ENCODE assay signal across 31 cellular contexts in the genomic region with DNA sequence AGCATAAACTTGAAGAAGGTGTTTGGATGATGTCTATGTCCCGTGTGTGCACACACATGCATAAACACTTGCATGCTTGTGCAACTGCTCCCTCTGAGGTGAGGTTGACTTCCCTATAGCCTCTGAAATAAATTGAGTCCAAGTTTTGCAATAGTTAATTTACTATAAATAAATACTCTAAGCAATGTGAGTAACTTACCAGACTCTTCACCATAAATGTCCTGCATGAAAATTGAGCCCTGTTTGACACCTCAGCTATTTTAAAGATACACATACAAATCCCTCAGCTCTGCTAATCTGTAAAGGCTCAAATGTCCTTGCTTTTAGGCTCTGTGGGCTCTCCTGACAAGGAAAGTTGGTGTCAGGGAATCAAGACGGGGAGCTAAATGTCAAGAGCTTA. TPM values are rescaled to one million over a fixed set of nuclear protein-coding genes. Genes with fewer than 3 reads are reported as not detected.
"Had no signal": no experiment of that assay in that cellular context is flagged by ENCODE, and none has a peak within 500 bp of the region (broad histone marks: within the 10 kb centered on the region; RNA-seq: fewer than 3 reads in every experiment).

No MANE protein-coding gene starts in this region.

- DNase-seq: activated CD4-positive, alpha-beta memory T cell treated with anti-CD3 and anti-CD28 coated beads, Interleukin-2, amount 10 ng/mL, durations not matched to agents 7 days and 5 days; activated CD4-positive, alpha-beta T cell treated with anti-CD3 and anti-CD28 coated beads, Interleukin-2, amount 50 U/mL, for 1 hour; activated CD4-positive, CD25-positive, alpha-beta regulatory T cell; activated gamma-delta T cell treated with Interleukin-2 at 50 U/mL for 16 hours; activated naive CD4-positive, alpha-beta T cell treated with anti-CD3 and anti-CD28 coated beads, Interleukin-2, amount 10 ng/mL, durations not matched to agents 7 days and 5 days; activated naive CD8-positive, alpha-beta T cell treated with anti-CD3 and anti-CD28 coated beads for 36 hours; activated T-cell treated with anti-CD3 and anti-CD28 coated beads for 4 hours; activated T-cell treated with anti-CD3 and anti-CD28 coated beads, Interleukin-2, amount 50 U/mL, for 72 hours; adrenal gland; anterior cingulate cortex; Karpas-422; MM.1S; NCI-H1092; NCI-H1417 treated with DMSO at 0.1 percent for 48 hours; NCI-H1694; NCI-H2029; NCI-H2107; NCI-H345; NCI-H510A; NCI-H526 treated with DMSO at 0.1 percent for 48 hours; NCI-H82; Peyer's patch; SHP77; T-helper 17 cell; T-helper 9 cell had no signal

- H3K27ac Mint-ChIP-seq: activated CD4-positive, alpha-beta memory T cell treated with anti-CD3 and anti-CD28 coated beads, Interleukin-2, amount 10 ng/mL, durations not matched to agents 7 days and 5 days; activated naive CD4-positive, alpha-beta T cell treated with anti-CD3 and anti-CD28 coated beads, Interleukin-2, amount 10 ng/mL, durations not matched to agents 7 days and 5 days; activated naive CD8-positive, alpha-beta T cell treated with anti-CD3 and anti-CD28 coated beads for 36 hours; activated T-cell treated with anti-CD3 and anti-CD28 coated beads, Interleukin-2, amount 50 U/mL, for 72 hours; activated T-helper 2 cell treated with anti-CD3 and anti-CD28 coated beads, Interferon-gamma antibody, Interleukin-2, Interleukin-4, amounts not matched to agents 10 μg/mL and 5 μg/mL and 100 μg/mL, durations not matched to agents 14 hours and 24 hours and 36 hours; T-helper 17 cell had no signal

- H3K27ac ChIP-seq: Peyer's patch, RWPE1, SJSA1 had no signal

- H3K4me1 Mint-ChIP-seq: activated CD4-positive, alpha-beta memory T cell treated with anti-CD3 and anti-CD28 coated beads, Interleukin-2, amount 10 ng/mL, durations not matched to agents 7 days and 5 days; activated naive CD4-positive, alpha-beta T cell treated with anti-CD3 and anti-CD28 coated beads, Interleukin-2, amount 10 ng/mL, durations not matched to agents 7 days and 5 days had no signal

- H3K4me3 ChIP-seq: adrenal gland, K562, Peyer's patch, SJSA1 had no signal

- H3K4me3 Mint-ChIP-seq: activated CD4-positive, alpha-beta memory T cell treated with anti-CD3 and anti-CD28 coated beads, Interleukin-2, amount 10 ng/mL, durations not matched to agents 7 days and 5 days; activated naive CD4-positive, alpha-beta T cell treated with anti-CD3 and anti-CD28 coated beads, Interleukin-2, amount 10 ng/mL, durations not matched to agents 7 days and 5 days; activated naive CD8-positive, alpha-beta T cell treated with anti-CD3 and anti-CD28 coated beads for 36 hours; activated T-cell treated with anti-CD3 and anti-CD28 coated beads, Interleukin-2, amount 50 U/mL, for 72 hours; T-helper 17 cell had no signal

- ATAC-seq: activated T-cell treated with anti-CD3 and anti-CD28 coated beads, Interleukin-2, amount 50 U/mL, for 72 hours; K562; SK-N-SH treated with all-trans-retinoic acid at 6 μM for 48 hours; T-helper 17 cell had no signal

- H3K9me3 ChIP-seq: adrenal gland, Peyer's patch, SJSA1 had no signal

- H3K27me3 ChIP-seq: adrenal gland, Peyer's patch, SJSA1 had no signal

- H3K36me3 ChIP-seq: adrenal gland, Peyer's patch, SJSA1 had no signal

- H3K9me3 Mint-ChIP-seq: activated CD4-positive, alpha-beta memory T cell treated with anti-CD3 and anti-CD28 coated beads, Interleukin-2, amount 10 ng/mL, durations not matched to agents 7 days and 5 days; activated naive CD4-positive, alpha-beta T cell treated with anti-CD3 and anti-CD28 coated beads, Interleukin-2, amount 10 ng/mL, durations not matched to agents 7 days and 5 days; activated naive CD8-positive, alpha-beta T cell treated with anti-CD3 and anti-CD28 coated beads for 36 hours; activated T-cell treated with anti-CD3 and anti-CD28 coated beads, Interleukin-2, amount 50 U/mL, for 72 hours; activated T-helper 2 cell treated with anti-CD3 and anti-CD28 coated beads, Interferon-gamma antibody, Interleukin-2, Interleukin-4, amounts not matched to agents 10 μg/mL and 5 μg/mL and 100 μg/mL, durations not matched to agents 14 hours and 24 hours and 36 hours had no signal

- H3K4me1 ChIP-seq: Peyer's patch had no signal

- H3K36me3 Mint-ChIP-seq: activated naive CD4-positive, alpha-beta T cell treated with anti-CD3 and anti-CD28 coated beads, Interleukin-2, amount 10 ng/mL, durations not matched to agents 7 days and 5 days; activated naive CD8-positive, alpha-beta T cell treated with anti-CD3 and anti-CD28 coated beads for 36 hours had no signal

RNA-seq across cellular contexts. Expression of gene GJD2, which starts 37.1 kb away (rescaled TPM):
- total RNA-seq: activated CD4-positive, alpha-beta memory T cell treated with anti-CD3 and anti-CD28 coated beads, Interleukin-2, amount 10 ng/mL, durations not matched to agents 7 days and 5 days; activated CD8-positive, alpha-beta memory T cell treated with anti-CD3 and anti-CD28 coated beads for 36 hours; activated naive CD8-positive, alpha-beta T cell treated with anti-CD3 and anti-CD28 coated beads for 36 hours; activated T-cell treated with anti-CD3 and anti-CD28 coated beads, Interleukin-2, amount 50 U/mL, for 72 hours; activated T-helper 2 cell treated with anti-CD3 and anti-CD28 coated beads, Interferon-gamma antibody, Interleukin-2, Interleukin-4, amounts not matched to agents 10 μg/mL and 5 μg/mL and 100 μg/mL, durations not matched to agents 14 hours and 24 hours and 36 hours; K562; Peyer's patch; T-helper 17 cell had no signal
- polyA plus RNA-seq: K562 had no signal
